9 cellular contexts compared by ENCODE assay signal in genomic region chr5:139746691-139747582, GRCh38. TPM values are rescaled to one million over a fixed set of nuclear protein-coding genes. Genes with fewer than 3 reads are reported as not detected.
A peak's percentile ranks its signal among the peaks of the same experiment; 100 is the strongest.
DNase-seq lines count a peak whose midpoint lies in the region; ATAC-seq, FAIRE-seq and TF ChIP-seq lines count a peak whose summit lies in the region.
"Had no signal": no experiment of that assay in that cellular context is flagged by ENCODE, and none has a peak within 500 bp of the region (broad histone marks: within the 10 kb centered on the region; RNA-seq: fewer than 3 reads in every experiment).

No MANE protein-coding gene starts in this region.

- peak overlapping the region; percentile 42 for H3K4me3 ChIP-seq in fibroblast of villous mesenchyme (ENCODE audit: low read depth, low read length)

- peaks cover 43% of the 10 kb centered on the region for H3K4me1 Mint-ChIP-seq in activated T-cell treated with anti-CD3 and anti-CD28 coated beads, Interleukin-2, amount 50 U/mL, for 24 hours (ENCODE audit: low read depth)
- H3K4me1 Mint-ChIP-seq in progenitor cell of endocrine pancreas (ENCODE audit: low read depth) = peaks cover 22% of the 10 kb centered on the region

- H3K36me3 Mint-ChIP-seq in activated T-cell treated with anti-CD3 and anti-CD28 coated beads, Interleukin-2, amount 50 U/mL, for 24 hours (ENCODE audit: low read depth) = no peaks in the 10 kb centered on the region
- no peaks in the 10 kb centered on the region for H3K36me3 Mint-ChIP-seq in progenitor cell of endocrine pancreas (ENCODE audit: insufficient read depth)

- ATAC-seq in GM21515 (IDR thresholded peaks at IDR 0.05; ENCODE audit: unreplicated experiment) = peak; percentile 33

- H3K27me3 Mint-ChIP-seq in activated T-cell treated with anti-CD3 and anti-CD28 coated beads, Interleukin-2, amount 50 U/mL, for 24 hours = peaks cover 18% of the 10 kb centered on the region
- H3K27me3 Mint-ChIP-seq in progenitor cell of endocrine pancreas = peaks cover 79% of the 10 kb centered on the region

- peak overlapping the region; percentile 66 for H3K4me3 Mint-ChIP-seq in activated T-cell treated with anti-CD3 and anti-CD28 coated beads, Interleukin-2, amount 50 U/mL, for 24 hours
- peak overlapping the region; percentile 68 for H3K4me3 Mint-ChIP-seq in progenitor cell of endocrine pancreas (ENCODE audit: low read depth)

- H3K9me3 Mint-ChIP-seq in activated T-cell treated with anti-CD3 and anti-CD28 coated beads, Interleukin-2, amount 50 U/mL, for 24 hours = no peaks in the 10 kb centered on the region
- H3K9me3 Mint-ChIP-seq in progenitor cell of endocrine pancreas (ENCODE audit: low read depth) = no peaks in the 10 kb centered on the region

- no peak for TF ChIP-seq CTCF in fibroblast of villous mesenchyme (IDR thresholded peaks at IDR 0.05; ENCODE audit: insufficient read depth, low read depth, low read length)
- TF ChIP-seq CTCF in progenitor cell of endocrine pancreas (IDR thresholded peaks at IDR 0.05; ENCODE audit: unreplicated experiment) = no peak

- DNase-seq in D341Med (ENCODE audit: low spot score) (peak; percentile 77), NCI-H2171 (lab: John Stamatoyannopoulos, UW) (peak; percentile 80), fibroblast of villous mesenchyme (ENCODE audit: low read depth) (no peak), progenitor cell of endocrine pancreas (ENCODE audit: low spot score, unreplicated experiment) (no peak), urothelium cell line (ENCODE audit: low spot score) (peak; percentile 61), GDM1 (lab: John Stamatoyannopoulos, UW) (no peak)
- DNase-seq in activated T-cell treated with anti-CD3 and anti-CD28 coated beads, Interleukin-2, amount 50 U/mL, for 24 hours = peak; percentile 79

- peak; percentile 66 for FAIRE-seq in urothelium cell line (lab: Jason Lieb, UNC)

- peak overlapping the region; percentile 77 for H3K27ac Mint-ChIP-seq in activated T-cell treated with anti-CD3 and anti-CD28 coated beads, Interleukin-2, amount 50 U/mL, for 24 hours
- no peak overlapping the region for H3K27ac Mint-ChIP-seq in progenitor cell of endocrine pancreas

RNA-seq across cellular contexts. Expression of gene PSD2, which starts 48.7 kb away (rescaled TPM):
- under 0.01 TPM in 1 of 2 replicates, not detected in the other for total RNA-seq in fibroblast of villous mesenchyme
- 0.14 and 0.18 TPM in 2 replicates for total RNA-seq in progenitor cell of endocrine pancreas
- total RNA-seq: RPMI7951 had no signal

Comparison
In these comparisons a context has a peak if more than half of its experiments do, and no peak if none do; other contexts are left out.
1. DNase-seq: peak in D341Med (single experiment), NCI-H2171 (single experiment), activated T-cell treated with anti-CD3 and anti-CD28 coated beads, Interleukin-2, amount 50 U/mL, for 24 hours (single experiment) and urothelium cell line (single experiment); none in fibroblast of villous mesenchyme (single experiment), progenitor cell of endocrine pancreas (single experiment) and GDM1 (single experiment).